In genomic region chr2:178413472-178414265, GRCh38 we compare ENCODE assay signal across 8 cellular contexts. TPM values are rescaled to one million over a fixed set of nuclear protein-coding genes. Genes with fewer than 3 reads are reported as not detected.
DNase-seq lines count a peak whose midpoint lies in the region; ATAC-seq, FAIRE-seq and TF ChIP-seq lines count a peak whose summit lies in the region.

No MANE protein-coding gene starts in this region.

- H3K27me3 ChIP-seq in WERI-Rb-1 (ENCODE audit: insufficient read depth, low read depth, severe bottlenecking) (no peaks in the 10 kb centered on the region), mammary epithelial cell (ENCODE audit: insufficient read depth, low read length) (no peaks in the 10 kb centered on the region), small intestine (ENCODE audit: control insufficient read depth in 2 of 2, insufficient read depth in 2 of 2, low read length in 2 of 2) (no peaks in the 10 kb centered on the region)

- H3K9me3 ChIP-seq in WERI-Rb-1 (ENCODE audit: severe bottlenecking): no peaks in the 10 kb centered on the region
- no peaks in the 10 kb centered on the region for H3K9me3 ChIP-seq in mammary epithelial cell (replicated peaks; ENCODE audit: insufficient read depth, low read length)
- no peaks in the 10 kb centered on the region for H3K9me3 ChIP-seq in small intestine (ENCODE audit: control insufficient read depth, low read depth)

- peak; percentile 82 for ATAC-seq in HG03025 (IDR thresholded peaks at IDR 0.05; ENCODE audit: low FRiP score, unreplicated experiment)

- intact Hi-C loops in mammary epithelial cell (cut with micrococcal nuclease): loop anchor here (1.0 to 5.0 kb wide), 6 partner anchors 16 to 431 kb away; partner anchors contain the start of genes OSBPL6 and RBM45

- TF ChIP-seq CTCF in WERI-Rb-1 (IDR thresholded peaks at IDR 0.05; ENCODE audit: low read depth, low read length) (no peak), mammary epithelial cell (conservative IDR thresholded peaks at IDR 0.05 in 1 of 2, IDR thresholded peaks at IDR 0.05 in 1 of 2; ENCODE audit: extremely low read depth in 1 of 2, insufficient read depth in 1 of 2, low read depth in 1 of 2, low read length in 2 of 2) (no peak)

- no peaks in the 10 kb centered on the region for H4K20me1 ChIP-seq in mammary epithelial cell (ENCODE audit: insufficient read depth, low read length)

- WGBS in mammary epithelial cell (ENCODE audit: low coverage, missing lambda C conversion rate): under 1% methylated on average over 33 of the region's 45 CpGs
- 1 to 2% (median 1%) methylated on average over 45 of the region's 45 CpGs for WGBS in small intestine, 3 donors

- peak overlapping the region; percentile 99 for H3K27ac ChIP-seq in WERI-Rb-1
- peak overlapping the region; percentile 73 for H3K27ac ChIP-seq in mammary epithelial cell (ENCODE audit: insufficient read depth, low read depth, low read length)
- H3K27ac ChIP-seq in small intestine (ENCODE audit: low read depth in 1 of 2, low read length in 1 of 2): peak overlapping the region; percentile 80 to 92

- H3K4me1 ChIP-seq in mammary epithelial cell (ENCODE audit: insufficient read depth, low read length) (peaks cover 23% of the 10 kb centered on the region), small intestine (ENCODE audit: control insufficient read depth in 2 of 2, insufficient read depth in 1 of 2, low read depth in 1 of 2, low read length in 1 of 2) (no peaks in the 10 kb centered on the region)

- DNase-seq in NK-92 treated with Interleukin-12 subunit alpha and Interleukin-12 subunit beta, amount 100 ng/mL, for 24 hours (lab: John Stamatoyannopoulos, UW): peak; percentile 72
- DNase-seq in NK-92 (lab: John Stamatoyannopoulos, UW; ENCODE audit: unreplicated experiment) (no peak), NCI-H2081 treated with DMSO at 0.1 percent for 48 hours (lab: John Stamatoyannopoulos, UW) (peak; percentile 43), WERI-Rb-1 (peak; percentile 83), mammary epithelial cell (peak; percentile 71), iPS-NIHi7 (ENCODE audit: extremely low spot score) (peak; percentile 74), small intestine (peak; percentile 21)

- TSS peak; percentile 71 for BruUV-seq in mammary epithelial cell (replicated peaks; lab: Mats Ljungman, UMichigan)

- CTCF ChIA-PET in mammary epithelial cell (lab: Charles Lee; ENCODE audit: low non-redundant PET): interaction anchor here (0.5 to 1.3 kb wide), 5 partner anchors 9 to 182 kb away, joined by 3 to 7 read pairs (median 6); partner anchors contain the start of gene PRKRA

- H3K36me3 ChIP-seq in WERI-Rb-1 (no peaks in the 10 kb centered on the region), mammary epithelial cell (ENCODE audit: insufficient read depth, low read length) (no peaks in the 10 kb centered on the region), small intestine (ENCODE audit: control insufficient read depth in 2 of 2, insufficient read depth in 2 of 2, low read length in 2 of 2) (no peaks in the 10 kb centered on the region)

- in situ Hi-C loops in mammary epithelial cell (cut with MboI; ENCODE audit: low sequenced_read_pairs in 2 of 2): loop anchor here in 1 of 2 donors (10.0 kb wide), 1 partner anchor 299 kb away; the partner anchor contains the start of gene RBM45

- H3K79me2 ChIP-seq in mammary epithelial cell (ENCODE audit: insufficient read depth, low read length): peaks cover 11% of the 10 kb centered on the region

- dilution Hi-C loops in mammary epithelial cell (cut with HindIII; ENCODE audit: low sequenced_read_pairs): loop anchor here (25.0 kb wide), 1 partner anchor 301 kb away; the partner anchor contains the start of gene RBM45

- H3K9ac ChIP-seq in mammary epithelial cell (ENCODE audit: insufficient read depth, low read length): peak overlapping the region; percentile 83

- peak overlapping the region; percentile 88 for H3K4me2 ChIP-seq in mammary epithelial cell (ENCODE audit: insufficient read depth, low read depth, low read length)

- H3K4me3 ChIP-seq in WERI-Rb-1 (ENCODE audit: low read depth, low read length): peak overlapping the region; percentile 57
- peak overlapping the region; percentile 63 to 69 (median 68) for H3K4me3 ChIP-seq in mammary epithelial cell (replicated peaks in 1 of 3; ENCODE audit: insufficient read depth in 1 of 3, low read depth in 2 of 3, low read length in 3 of 3)
- peak overlapping the region; percentile 57 to 61 for H3K4me3 ChIP-seq in small intestine (ENCODE audit: low read depth in 1 of 2, low read length in 2 of 2)

- FAIRE-seq in small intestine (lab: Jason Lieb, UNC): no peak

- peak overlapping the region; percentile 93 for H2AFZ ChIP-seq in mammary epithelial cell (ENCODE audit: low read depth, low read length)

RNA-seq across cellular contexts. Expression of gene PRKRA, which starts 37.3 kb away (rescaled TPM):
- 10 to 100 TPM; 49.0 to 66.8 TPM for total RNA-seq in mammary epithelial cell
- polyA plus RNA-seq in mammary epithelial cell (28.2 TPM), small intestine (10 to 100 TPM; 26.6 to 31.4 (median 29.2) TPM)
- 46.2 TPM for polyA minus RNA-seq in mammary epithelial cell

RNA-seq across cellular contexts. Expression of gene PJVK, which starts 37.5 kb away (rescaled TPM):
- 1 to 10 TPM; 1.3 to 4.3 TPM for total RNA-seq in mammary epithelial cell
- polyA plus RNA-seq in mammary epithelial cell: 0.56 TPM
- polyA minus RNA-seq in mammary epithelial cell: not detected
- polyA plus RNA-seq in small intestine: 1 to 10 TPM in 2 of 3 donors, not detected in 1; 1.0 to 1.1 TPM
